ENCODE assay signal across 17 cellular contexts in the genomic region with DNA sequence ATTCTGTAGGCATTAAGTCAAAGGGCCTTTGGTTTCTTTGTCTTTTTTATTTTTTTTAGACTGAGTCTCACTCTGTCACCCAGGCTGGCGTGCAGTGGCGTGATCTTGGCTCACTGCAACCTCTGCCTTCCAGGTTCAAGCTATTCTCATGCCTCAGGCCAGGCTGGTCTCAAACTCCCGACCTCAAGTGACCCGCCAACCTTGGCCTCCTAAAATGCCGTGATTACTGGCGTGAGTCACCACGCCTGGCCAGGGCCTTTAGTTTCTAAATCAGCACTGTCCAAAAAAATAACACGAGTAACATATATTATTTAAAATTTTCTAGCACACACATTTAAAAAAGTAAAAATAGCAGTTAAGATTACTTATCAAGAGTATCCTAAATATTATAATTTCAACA. TPM values are rescaled to one million over a fixed set of nuclear protein-coding genes. Genes with fewer than 3 reads are reported as not detected.
DNase-seq lines count a peak whose midpoint lies in the region; ATAC-seq, FAIRE-seq and TF ChIP-seq lines count a peak whose summit lies in the region.
"Had no signal": no experiment of that assay in that cellular context is flagged by ENCODE, and none has a peak within 500 bp of the region (broad histone marks: within the 10 kb centered on the region; RNA-seq: fewer than 3 reads in every experiment).

No MANE protein-coding gene starts in this region.

- H3K4me3 ChIP-seq in breast epithelium = no peak overlapping the region
- H3K4me3 ChIP-seq in hepatocyte = no peak overlapping the region
- no peak overlapping the region for H3K4me3 ChIP-seq in small intestine (ENCODE audit: low read depth in 1 of 2, low read length in 2 of 2)

- WGBS in hepatocyte (ENCODE audit: low lambda C conversion rate, missing lambda C conversion rate) = 83% methylated on average over 8 of the region's 8 CpGs
- WGBS in small intestine, 3 donors = 22 to 58% (median 44%) methylated on average over 8 of the region's 8 CpGs

- H3K27me3 ChIP-seq in breast epithelium = no peaks in the 10 kb centered on the region
- H3K27me3 ChIP-seq in hepatocyte = no peaks in the 10 kb centered on the region
- H3K27me3 ChIP-seq in small intestine (ENCODE audit: control insufficient read depth in 2 of 2, insufficient read depth in 2 of 2, low read length in 2 of 2) = no peaks in the 10 kb centered on the region
- H3K27me3 ChIP-seq in foreskin keratinocyte = no peaks in the 10 kb centered on the region
- H3K27me3 ChIP-seq: neutrophil had no signal

- no peak for TF ChIP-seq POLR2A in breast epithelium (IDR thresholded peaks at IDR 0.05)

- H3K4me2 ChIP-seq in hepatocyte = no peak overlapping the region

- FAIRE-seq in small intestine (lab: Jason Lieb, UNC) = no peak
- FAIRE-seq: bronchial epithelial cell had no signal

- peak; percentile 69 for DNase-seq in EL
- peak in 1 of 2 donors; percentile 34 for DNase-seq in breast epithelium (ENCODE audit: low spot score in 2 of 2)
- DNase-seq in hepatocyte (ENCODE audit: low spot score) = no peak
- DNase-seq in small intestine = peak; percentile 69
- no peak for DNase-seq in GM19238 (ENCODE audit: insufficient read length, low spot score)
- no peak for DNase-seq in activated CD4-positive, alpha-beta T cell treated with anti-CD3 and anti-CD28 coated beads for 4 hours
- DNase-seq in stimulated activated naive CD4-positive, alpha-beta T cell (lab: John Stamatoyannopoulos, UW) = no peak
- DNase-seq in foreskin keratinocyte = no peak
- DNase-seq: activated CD4-positive, alpha-beta T cell treated with anti-CD3 and anti-CD28 coated beads, Interleukin-2, amount 50 U/mL, for 1 hour; AML-193; DMS 273 treated with DMSO at 0.1 percent for 48 hours; NCI-H1436 treated with DMSO at 0.1 percent for 48 hours; SHP77 treated with DMSO at 0.1 percent for 48 hours; stimulated activated CD4-positive, alpha-beta T cell treated with anti-CD3 and anti-CD28 coated beads, Interleukin-12 subunit alpha, Interleukin-12 subunit beta, amount 100 ng/mL, for 4 hours; T1000 had no signal

- H3K36me3 ChIP-seq in breast epithelium (no peaks in the 10 kb centered on the region), hepatocyte (replicated peaks; ENCODE audit: insufficient read depth, low read depth) (no peaks in the 10 kb centered on the region), small intestine (ENCODE audit: control insufficient read depth in 2 of 2, insufficient read depth in 2 of 2, low read length in 2 of 2) (no peaks in the 10 kb centered on the region)
- H3K36me3 ChIP-seq: neutrophil had no signal

- H3K9me3 ChIP-seq in breast epithelium (no peaks in the 10 kb centered on the region), hepatocyte (ENCODE audit: low read depth) (no peaks in the 10 kb centered on the region), small intestine (ENCODE audit: control insufficient read depth, low read depth) (no peaks in the 10 kb centered on the region)
- H3K9me3 ChIP-seq: neutrophil had no signal

- H3K27ac ChIP-seq in breast epithelium (peak overlapping the region; percentile 43 to 77), hepatocyte (peak overlapping the region; percentile 83), small intestine (ENCODE audit: low read depth in 1 of 2, low read length in 1 of 2) (peak overlapping the region; percentile 82 to 83), foreskin keratinocyte (no peak overlapping the region)
- H3K27ac ChIP-seq: neutrophil had no signal

- H2AFZ ChIP-seq in hepatocyte = no peak overlapping the region

- no peaks in the 10 kb centered on the region for H3K9me2 ChIP-seq in hepatocyte (replicated peaks; ENCODE audit: insufficient read depth)

- TF ChIP-seq CTCF in breast epithelium (IDR thresholded peaks at IDR 0.05) (no peak), hepatocyte (IDR thresholded peaks at IDR 0.05; ENCODE audit: poor library complexity) (no peak), foreskin keratinocyte (conservative IDR thresholded peaks at IDR 0.05) (no peak)

- H4K20me1 ChIP-seq in hepatocyte (ENCODE audit: insufficient read depth, poor library complexity, severe bottlenecking) = no peaks in the 10 kb centered on the region

- H3K4me1 ChIP-seq in breast epithelium (peaks cover 7 to 10% of the 10 kb centered on the region in 2 donors), hepatocyte (ENCODE audit: insufficient read depth) (peaks cover 46% of the 10 kb centered on the region), small intestine (ENCODE audit: control insufficient read depth in 2 of 2, insufficient read depth in 1 of 2, low read depth in 1 of 2, low read length in 1 of 2) (peaks cover 4% of the 10 kb centered on the region in 2 donors), foreskin keratinocyte (peaks cover 4% of the 10 kb centered on the region)

- no peaks in the 10 kb centered on the region for H3K79me2 ChIP-seq in hepatocyte

- ATAC-seq in foreskin keratinocyte = no peak

- intact Hi-C loops in breast epithelium (cut with DNase I; ENCODE audit: low total_unique reads) = no loop called here

RNA-seq across cellular contexts. Expression of a gene that starts 11.1 kb away (rescaled TPM):
- total RNA-seq in breast epithelium (10 to 100 TPM; 13.3 to 31.8 (median 15.8) TPM), hepatocyte (40.2 and 43.1 TPM in 2 replicates), foreskin keratinocyte (not detected in 2 replicates)
- polyA plus RNA-seq in hepatocyte (22.2 and 22.7 TPM in 2 replicates), small intestine (100 to 1,000 TPM; 163 to 425 (median 338) TPM), foreskin keratinocyte (not detected in 2 replicates)

Comparison
In these comparisons a context has a peak if more than half of its experiments do, and no peak if none do; other contexts are left out.
1. DNase-seq: peak in EL (single experiment) and small intestine (single experiment); none in hepatocyte (single experiment), GM19238 (single experiment), activated CD4-positive, alpha-beta T cell treated with anti-CD3 and anti-CD28 coated beads for 4 hours (0 of 2), stimulated activated naive CD4-positive, alpha-beta T cell (0 of 6) and foreskin keratinocyte (0 of 2).
2. RNA of a gene that starts 11.1 kb away (total RNA-seq): 40.2 to 43.1 TPM in hepatocyte and 13.3 to 31.8 TPM in breast epithelium; not detected in foreskin keratinocyte; every median in the first group is over 10 times any median in the second.